Comparison of ENCODE assay signal across 22 cellular contexts in genomic region chr20:5923493-5923892, GRCh38. TPM values are rescaled to one million over a fixed set of nuclear protein-coding genes. Genes with fewer than 3 reads are reported as not detected.
A peak's percentile ranks its signal among the peaks of the same experiment; 100 is the strongest.
DNase-seq lines count a peak whose midpoint lies in the region; ATAC-seq and TF ChIP-seq lines count a peak whose summit lies in the region.
"Had no signal": no experiment of that assay in that cellular context is flagged by ENCODE, and none has a peak within 500 bp of the region (broad histone marks: within the 10 kb centered on the region; RNA-seq: fewer than 3 reads in every experiment).

No MANE protein-coding gene starts in this region.

- intact Hi-C loops in MCF 10A (cut with micrococcal nuclease) = no loop called here
- intact Hi-C loops in breast epithelium (cut with DNase I; ENCODE audit: low total_unique reads) = no loop called here

- no peaks in the 10 kb centered on the region for H3K4me1 ChIP-seq in breast epithelium
- H3K4me1 ChIP-seq: BLaER1 had no signal

- H3K9me3 ChIP-seq in breast epithelium = no peaks in the 10 kb centered on the region
- H3K9me3 ChIP-seq in T-helper 17 cell (ENCODE audit: control insufficient read depth, low read length, poor library complexity, severe bottlenecking) = no peaks in the 10 kb centered on the region
- H3K9me3 ChIP-seq: BLaER1 had no signal

- H3K27ac Mint-ChIP-seq in MCF 10A (ENCODE audit: low read depth, unreplicated experiment) = no peak overlapping the region
- H3K27ac Mint-ChIP-seq in T-helper 17 cell = no peak overlapping the region
- no peak overlapping the region for H3K27ac Mint-ChIP-seq in stimulated activated naive B cell treated with anti-CD40 and anti-IgM and Interleukin-4, amounts not matched to agents 10 μg/mL and 1 μg/mL and 100 μg/mL, for 72 hours
- H3K27ac Mint-ChIP-seq: CD8-positive, alpha-beta memory T cell had no signal

- DNase-seq in MCF 10A (ENCODE audit: unreplicated experiment) (no peak), breast epithelium (ENCODE audit: low spot score in 2 of 2) (no peak), NOMO-1 treated with DMSO at 0.1 percent for 48 hours (lab: John Stamatoyannopoulos, UW; ENCODE audit: unreplicated experiment) (peak; percentile 50), T-helper 17 cell (no peak), cerebellum (ENCODE audit: low spot score) (no peak)
- DNase-seq in stimulated activated naive B cell treated with anti-CD40 and anti-IgM and Interleukin-4, amounts not matched to agents 10 μg/mL and 1 μg/mL and 100 μg/mL, for 72 hours = no peak
- DNase-seq: 8988T; CD8-positive, alpha-beta memory T cell; DND-41; GM23248; MM.1S; NCI-H146; NCI-H2081; NCI-H82; T-helper 1 cell had no signal

- no peak overlapping the region for H3K4me3 Mint-ChIP-seq in MCF 10A (ENCODE audit: unreplicated experiment)
- H3K4me3 Mint-ChIP-seq in T-helper 17 cell = peak overlapping the region; percentile 13
- H3K4me3 Mint-ChIP-seq in stimulated activated naive B cell treated with anti-CD40 and anti-IgM and Interleukin-4, amounts not matched to agents 10 μg/mL and 1 μg/mL and 100 μg/mL, for 72 hours = no peak overlapping the region
- H3K4me3 Mint-ChIP-seq: CD8-positive, alpha-beta memory T cell had no signal

- H3K4me1 Mint-ChIP-seq in MCF 10A (ENCODE audit: insufficient read depth, unreplicated experiment) = peaks cover 12% of the 10 kb centered on the region
- H3K4me1 Mint-ChIP-seq in T-helper 17 cell = peaks cover 11% of the 10 kb centered on the region
- peaks cover 6 to 8% of the 10 kb centered on the region in 2 donors for H3K4me1 Mint-ChIP-seq in stimulated activated naive B cell treated with anti-CD40 and anti-IgM and Interleukin-4, amounts not matched to agents 10 μg/mL and 1 μg/mL and 100 μg/mL, for 72 hours

- ATAC-seq in T-helper 17 cell (no peak), GM21717 (IDR thresholded peaks at IDR 0.05; ENCODE audit: unreplicated experiment) (no peak), HG03457 (IDR thresholded peaks at IDR 0.05; ENCODE audit: unreplicated experiment) (no peak)
- no peak for ATAC-seq in stimulated activated naive B cell treated with anti-CD40 and anti-IgM and Interleukin-4, amounts not matched to agents 10 μg/mL and 1 μg/mL and 100 μg/mL, for 72 hours (replicated peaks)
- ATAC-seq: GM12878 had no signal

- H3K36me3 Mint-ChIP-seq in MCF 10A (ENCODE audit: insufficient read depth, unreplicated experiment) (no peaks in the 10 kb centered on the region), T-helper 17 cell (ENCODE audit: low read depth) (peaks cover 2% of the 10 kb centered on the region)
- no peaks in the 10 kb centered on the region for H3K36me3 Mint-ChIP-seq in stimulated activated naive B cell treated with anti-CD40 and anti-IgM and Interleukin-4, amounts not matched to agents 10 μg/mL and 1 μg/mL and 100 μg/mL, for 72 hours
- H3K36me3 Mint-ChIP-seq: CD8-positive, alpha-beta memory T cell had no signal

- peaks cover 11% of the 10 kb centered on the region for H3K9me3 Mint-ChIP-seq in MCF 10A (ENCODE audit: unreplicated experiment)
- H3K9me3 Mint-ChIP-seq in stimulated activated naive B cell treated with anti-CD40 and anti-IgM and Interleukin-4, amounts not matched to agents 10 μg/mL and 1 μg/mL and 100 μg/mL, for 72 hours = no peaks in the 10 kb centered on the region
- H3K9me3 Mint-ChIP-seq: CD8-positive, alpha-beta memory T cell had no signal

- no peak overlapping the region for H3K27ac ChIP-seq in breast epithelium
- H3K27ac ChIP-seq: BLaER1, GM23248, KMS-11, RWPE1 had no signal

- POLR2A ChIA-PET in MCF 10A (lab: Yijun Ruan, JAX) = no interaction called here

- BruUV-seq in MCF 10A (replicated peaks; lab: Mats Ljungman, UMichigan) = TSS peak; percentile 32

- H3K36me3 ChIP-seq in breast epithelium = no peaks in the 10 kb centered on the region
- H3K36me3 ChIP-seq: BLaER1 had no signal

- H3K27me3 ChIP-seq in breast epithelium = peaks cover 0 to 15% of the 10 kb centered on the region in 2 donors
- H3K27me3 ChIP-seq: BLaER1 had no signal

- no peak for TF ChIP-seq CTCF in MCF 10A (IDR thresholded peaks at IDR 0.05; ENCODE audit: unreplicated experiment)
- TF ChIP-seq CTCF in breast epithelium (IDR thresholded peaks at IDR 0.05) = no peak

- no peak for TF ChIP-seq POLR2A in breast epithelium (IDR thresholded peaks at IDR 0.05)

- H3K27me3 Mint-ChIP-seq in MCF 10A (ENCODE audit: insufficient read depth, unreplicated experiment) = no peaks in the 10 kb centered on the region
- H3K27me3 Mint-ChIP-seq in T-helper 17 cell = peaks cover 23% of the 10 kb centered on the region
- H3K27me3 Mint-ChIP-seq in stimulated activated naive B cell treated with anti-CD40 and anti-IgM and Interleukin-4, amounts not matched to agents 10 μg/mL and 1 μg/mL and 100 μg/mL, for 72 hours = peaks cover 24% of the 10 kb centered on the region in 2 donors

- CTCF ChIA-PET in MCF 10A (lab: Yijun Ruan, JAX) = interaction anchor here (1.0 to 1.3 kb wide), 4 partner anchors 81 to 354 kb away, joined by 3 to 5 read pairs (median 4); no protein-coding TSS in a partner anchor

- no peak overlapping the region for H3K4me3 ChIP-seq in breast epithelium
- H3K4me3 ChIP-seq: BLaER1, GM12878, GM23248 had no signal

RNA-seq across cellular contexts. Expression of gene CHGB, which starts 12.2 kb away (rescaled TPM):
- 9.3 and 10.0 TPM in 2 replicates for total RNA-seq in MCF 10A (2022)
- total RNA-seq in breast epithelium = not detected
- total RNA-seq in T-helper 17 cell = under 1 TPM; 0.13 to 0.15 TPM
- 24.4 TPM for total RNA-seq in cerebellum
- total RNA-seq: NCI-H460 had no signal

RNA-seq across cellular contexts. Expression of gene TRMT6, which starts 26.8 kb away (rescaled TPM):
- total RNA-seq in MCF 10A (2022) (31.0 and 44.9 TPM in 2 replicates), breast epithelium (10 to 100 TPM; 10.1 to 13.4 (median 11.1) TPM), T-helper 17 cell (10 to 100 TPM; 12.8 to 14.6 TPM), cerebellum (8.3 TPM)

RNA-seq across cellular contexts. Expression of gene MCM8, which starts 27.0 kb away (rescaled TPM):
- total RNA-seq in MCF 10A (2022) (8.0 and 12.4 TPM in 2 replicates), breast epithelium (1 to 10 TPM; 5.9 to 9.7 (median 6.7) TPM), T-helper 17 cell (1 to 10 TPM; 2.8 to 3.4 TPM), cerebellum (8.3 TPM)
